Comparison of ENCODE assay signal across 22 cellular contexts in the genomic region with DNA sequence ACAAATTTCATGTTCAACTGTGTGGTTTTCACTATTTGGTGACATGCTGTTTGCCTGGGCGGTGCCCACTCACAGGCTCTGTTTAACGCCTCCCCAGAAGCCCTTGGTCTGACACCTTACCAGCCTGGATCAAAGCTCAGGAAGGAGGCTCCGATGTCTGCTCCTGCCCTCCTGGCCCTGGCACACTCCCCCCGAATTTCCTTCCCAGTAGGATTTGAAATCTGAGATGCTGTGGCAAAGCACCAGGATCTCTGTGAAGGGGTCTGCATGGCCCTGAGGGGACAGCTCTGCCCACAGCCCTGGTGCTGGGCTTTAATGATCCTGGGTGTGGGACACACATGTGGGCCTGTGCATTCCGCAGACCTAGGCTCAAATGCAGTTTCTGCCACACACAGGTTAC. TPM values are rescaled to one million over a fixed set of nuclear protein-coding genes. Genes with fewer than 3 reads are reported as not detected.
A peak's percentile ranks its signal among the peaks of the same experiment; 100 is the strongest.
DNase-seq lines count a peak whose midpoint lies in the region; ATAC-seq and TF ChIP-seq lines count a peak whose summit lies in the region.
"Had no signal": no experiment of that assay in that cellular context is flagged by ENCODE, and none has a peak within 500 bp of the region (broad histone marks: within the 10 kb centered on the region; RNA-seq: fewer than 3 reads in every experiment).

No MANE protein-coding gene starts in this region.

- no peak overlapping the region for H3K4ac ChIP-seq in neuronal stem cell (ENCODE audit: low read length)

- H3K36me3 ChIP-seq in cardiac muscle cell (no peaks in the 10 kb centered on the region), right atrium auricular region (no peaks in the 10 kb centered on the region), neuronal stem cell (replicated peaks in 1 of 2; ENCODE audit: control insufficient read depth in 2 of 2, insufficient read depth in 2 of 2, low read length in 2 of 2) (no peaks in the 10 kb centered on the region), aorta (ENCODE audit: control insufficient read depth in 1 of 2, insufficient read depth in 2 of 2, low read length in 1 of 2) (no peaks in the 10 kb centered on the region), transverse colon (no peaks in the 10 kb centered on the region)
- H3K36me3 ChIP-seq: MG63 had no signal

- no peak overlapping the region for H2BK5ac ChIP-seq in neuronal stem cell (ENCODE audit: low read length)

- H2BK12ac ChIP-seq in neuronal stem cell (ENCODE audit: low read length) = no peak overlapping the region

- H3K9me3 ChIP-seq in cardiac muscle cell (ENCODE audit: low read depth) (no peaks in the 10 kb centered on the region), right atrium auricular region (no peaks in the 10 kb centered on the region), neuronal stem cell (replicated peaks in 1 of 2; ENCODE audit: control insufficient read depth in 2 of 2, insufficient read depth in 1 of 2, low read depth in 1 of 2, low read length in 2 of 2) (no peaks in the 10 kb centered on the region), aorta (ENCODE audit: control insufficient read depth, low read length) (no peaks in the 10 kb centered on the region), transverse colon (no peaks in the 10 kb centered on the region)
- H3K9me3 ChIP-seq: MG63 had no signal

- ATAC-seq in aorta (ENCODE audit: low FRiP score) = no peak
- no peak for ATAC-seq in HG03521 (IDR thresholded peaks at IDR 0.05; ENCODE audit: unreplicated experiment)
- no peak for ATAC-seq in HG03460 (IDR thresholded peaks at IDR 0.05; ENCODE audit: unreplicated experiment)

- H3K27ac ChIP-seq in cardiac muscle cell (peak overlapping the region; percentile 0), right atrium auricular region (no peak overlapping the region), neuronal stem cell (replicated peaks; ENCODE audit: low read length) (no peak overlapping the region), aorta (ENCODE audit: low read depth in 1 of 2, low read length in 2 of 2) (no peak overlapping the region), transverse colon (no peak overlapping the region)
- H3K27ac ChIP-seq: SK-N-MC had no signal

- peaks cover 14% of the 10 kb centered on the region for H3K4me1 ChIP-seq in cardiac muscle cell (ENCODE audit: low read depth)
- H3K4me1 ChIP-seq in right atrium auricular region = no peaks in the 10 kb centered on the region
- H3K4me1 ChIP-seq in neuronal stem cell (ENCODE audit: control insufficient read depth in 2 of 2, insufficient read depth in 1 of 2, low read depth in 1 of 2, low read length in 2 of 2) = peaks cover 3 to 17% of the 10 kb centered on the region in 2 donors
- peaks cover 2 to 5% of the 10 kb centered on the region in 2 donors for H3K4me1 ChIP-seq in aorta (ENCODE audit: control insufficient read depth in 1 of 2, insufficient read depth in 2 of 2, low read length in 2 of 2)
- H3K4me1 ChIP-seq in transverse colon = no peaks in the 10 kb centered on the region

- H3K4me2 ChIP-seq in neuronal stem cell (ENCODE audit: insufficient read depth, low read length, poor library complexity, severe bottlenecking) = no peak overlapping the region

- no peak overlapping the region for H4K91ac ChIP-seq in neuronal stem cell (ENCODE audit: low read depth, low read length, poor library complexity)

- H3K23ac ChIP-seq in neuronal stem cell (ENCODE audit: low read depth, low read length, poor library complexity) = no peak overlapping the region

- no peak overlapping the region for H3K4me3 ChIP-seq in cardiac muscle cell
- no peak overlapping the region for H3K4me3 ChIP-seq in right atrium auricular region
- H3K4me3 ChIP-seq in neuronal stem cell (ENCODE audit: low read length in 2 of 2) = no peak overlapping the region
- H3K4me3 ChIP-seq in aorta (ENCODE audit: low read length in 2 of 2) = no peak overlapping the region
- no peak overlapping the region for H3K4me3 ChIP-seq in transverse colon
- H3K4me3 ChIP-seq: MG63, SK-N-MC had no signal

- TF ChIP-seq CTCF in cardiac muscle cell (IDR thresholded peaks at IDR 0.05; ENCODE audit: low read depth, low read length) = no peak
- TF ChIP-seq CTCF in right atrium auricular region (IDR thresholded peaks at IDR 0.05) = no peak
- TF ChIP-seq CTCF in transverse colon (IDR thresholded peaks at IDR 0.05) = no peak

- H3K14ac ChIP-seq in neuronal stem cell (ENCODE audit: low read length) = no peak overlapping the region

- WGBS in neuronal stem cell (ENCODE audit: extremely low coverage in 2 of 2, insufficient read length in 2 of 2, insufficient replicate concordance in 1 of 2), 2 donors = no CpG with 5 or more reads among the region's 5 CpGs
- WGBS in aorta, 2 donors = 89 to 91% methylated on average over 5 of the region's 5 CpGs
- WGBS in transverse colon (ENCODE audit: low coverage in 1 of 2), 2 donors = 83 to 90% methylated on average over 2 to 5 of the region's 5 CpGs

- H3K27me3 ChIP-seq in cardiac muscle cell = no peaks in the 10 kb centered on the region
- no peaks in the 10 kb centered on the region for H3K27me3 ChIP-seq in right atrium auricular region
- H3K27me3 ChIP-seq in neuronal stem cell (ENCODE audit: control insufficient read depth in 3 of 3, insufficient read depth in 3 of 3, low read depth in 1 of 3, low read length in 3 of 3) = peaks cover 0 to 54% (median 0%) of the 10 kb centered on the region in 3 experiments
- H3K27me3 ChIP-seq in aorta (ENCODE audit: control insufficient read depth in 1 of 2, insufficient read depth in 2 of 2, low read length in 1 of 2) = no peaks in the 10 kb centered on the region
- H3K27me3 ChIP-seq in transverse colon = no peaks in the 10 kb centered on the region
- H3K27me3 ChIP-seq: MG63 had no signal

- no peak overlapping the region for H3K9ac ChIP-seq in neuronal stem cell (ENCODE audit: low read depth, low read length, poor library complexity)

- intact Hi-C loops in aorta (cut with DNase I) (loop anchor here in 1 of 2 donors (10.0 kb wide), 1 partner anchor 372 kb away; a partner anchor contains a TSS), transverse colon (cut with DNase I; ENCODE audit: low total_unique reads) (no loop called here)

- H2AK5ac ChIP-seq in neuronal stem cell (ENCODE audit: low read depth, low read length) = peak overlapping the region; percentile 15

- no peak overlapping the region for H2BK15ac ChIP-seq in neuronal stem cell (ENCODE audit: low read length)

- in situ Hi-C loops in transverse colon (cut with MboI; ENCODE audit: low pct_ligation_motif_present in 1 of 4, low pct_unique_long_range_greater_than_20kb in 1 of 4, low sequenced_read_pairs in 3 of 4) = loop anchor here in 2 of 4 donors (10.0 to 25.0 kb wide), 2 partner anchors 434 to 442 kb away; no protein-coding TSS in a partner anchor

- peak overlapping the region; percentile 60 for H3K18ac ChIP-seq in neuronal stem cell (ENCODE audit: low read length)

- no peak overlapping the region for H2AFZ ChIP-seq in neuronal stem cell (ENCODE audit: low read length)

- no peak overlapping the region for H4K8ac ChIP-seq in neuronal stem cell (ENCODE audit: low read depth, low read length)

- no peak for TF ChIP-seq POLR2A in transverse colon (IDR thresholded peaks at IDR 0.05)

- DNase-seq in cardiac muscle cell (ENCODE audit: low read depth in 1 of 2, low spot score in 1 of 2) = peak in 1 of 2 donors; percentile 8
- no peak for DNase-seq in right atrium auricular region (ENCODE audit: low spot score)
- DNase-seq in left kidney (ENCODE audit: low read depth, low spot score) = peak; percentile 78
- DNase-seq in neuronal stem cell (ENCODE audit: low spot score) = no peak
- peak; percentile 34 to 43 for DNase-seq in aorta
- no peak for DNase-seq in transverse colon
- DNase-seq: Calu3, DND-41, H7, IMR-90, KG1, MG63, NCI-H1694, NCI-H2081, NCI-H2171 treated with DMSO at 0.1 percent for 48 hours, NCI-H446, NCI-H524 treated with DMSO at 0.1 percent for 48 hours, NCI-H774, SIG-M5 had no signal

- no peaks in the 10 kb centered on the region for H3K79me1 ChIP-seq in neuronal stem cell (ENCODE audit: low read depth, low read length)

- TF ChIP-seq EP300 in transverse colon (IDR thresholded peaks at IDR 0.05; ENCODE audit: low read depth) = no peak

- H2BK120ac ChIP-seq in neuronal stem cell (ENCODE audit: low read depth, low read length) = no peak overlapping the region

RNA-seq across cellular contexts. Expression of a gene that starts 41.6 kb away (rescaled TPM):
- total RNA-seq in cardiac muscle cell = not detected in 2 replicates
- polyA plus RNA-seq in cardiac muscle cell = not detected in 2 replicates
- 1 to 10 TPM in 1 of 2 donors, under 1 TPM in 1; 0.85 to 2.7 TPM for total RNA-seq in right atrium auricular region
- polyA plus RNA-seq in neuronal stem cell (2013, experiment 1 of 2) = 0.03 TPM
- not detected for polyA plus RNA-seq in neuronal stem cell (2013, experiment 2 of 2)
- 1 to 10 TPM; 1.3 to 3.6 TPM for total RNA-seq in aorta
- polyA plus RNA-seq in aorta = under 1 TPM; 0.13 to 0.38 TPM
- 1 to 10 TPM in 2 of 4 donors, under 1 TPM in 1, not detected in 1; 0.75 to 7.8 (median 4.4) TPM for total RNA-seq in transverse colon
- total RNA-seq: IMR-90 had no signal
- polyA plus RNA-seq: IMR-90 had no signal

Comparison
In these comparisons a context has a peak if more than half of its experiments do, and no peak if none do; other contexts are left out.
1. DNase-seq: peak in left kidney (single experiment) and aorta (2 of 2); none in right atrium auricular region (single experiment), neuronal stem cell (single experiment) and transverse colon (single experiment).